1 cellular context compared by ENCODE assay signal in genomic region chr17:74763565-74764387, GRCh38.
TF ChIP-seq lines count a peak whose summit lies in the region.

No MANE protein-coding gene starts in this region.

TF ChIP-seq in GM23338, 12 proteins besides CTCF, POLR2A, EP300 and RAD21 (continued from another document):
- TF ChIP-seq, protein P1, sequence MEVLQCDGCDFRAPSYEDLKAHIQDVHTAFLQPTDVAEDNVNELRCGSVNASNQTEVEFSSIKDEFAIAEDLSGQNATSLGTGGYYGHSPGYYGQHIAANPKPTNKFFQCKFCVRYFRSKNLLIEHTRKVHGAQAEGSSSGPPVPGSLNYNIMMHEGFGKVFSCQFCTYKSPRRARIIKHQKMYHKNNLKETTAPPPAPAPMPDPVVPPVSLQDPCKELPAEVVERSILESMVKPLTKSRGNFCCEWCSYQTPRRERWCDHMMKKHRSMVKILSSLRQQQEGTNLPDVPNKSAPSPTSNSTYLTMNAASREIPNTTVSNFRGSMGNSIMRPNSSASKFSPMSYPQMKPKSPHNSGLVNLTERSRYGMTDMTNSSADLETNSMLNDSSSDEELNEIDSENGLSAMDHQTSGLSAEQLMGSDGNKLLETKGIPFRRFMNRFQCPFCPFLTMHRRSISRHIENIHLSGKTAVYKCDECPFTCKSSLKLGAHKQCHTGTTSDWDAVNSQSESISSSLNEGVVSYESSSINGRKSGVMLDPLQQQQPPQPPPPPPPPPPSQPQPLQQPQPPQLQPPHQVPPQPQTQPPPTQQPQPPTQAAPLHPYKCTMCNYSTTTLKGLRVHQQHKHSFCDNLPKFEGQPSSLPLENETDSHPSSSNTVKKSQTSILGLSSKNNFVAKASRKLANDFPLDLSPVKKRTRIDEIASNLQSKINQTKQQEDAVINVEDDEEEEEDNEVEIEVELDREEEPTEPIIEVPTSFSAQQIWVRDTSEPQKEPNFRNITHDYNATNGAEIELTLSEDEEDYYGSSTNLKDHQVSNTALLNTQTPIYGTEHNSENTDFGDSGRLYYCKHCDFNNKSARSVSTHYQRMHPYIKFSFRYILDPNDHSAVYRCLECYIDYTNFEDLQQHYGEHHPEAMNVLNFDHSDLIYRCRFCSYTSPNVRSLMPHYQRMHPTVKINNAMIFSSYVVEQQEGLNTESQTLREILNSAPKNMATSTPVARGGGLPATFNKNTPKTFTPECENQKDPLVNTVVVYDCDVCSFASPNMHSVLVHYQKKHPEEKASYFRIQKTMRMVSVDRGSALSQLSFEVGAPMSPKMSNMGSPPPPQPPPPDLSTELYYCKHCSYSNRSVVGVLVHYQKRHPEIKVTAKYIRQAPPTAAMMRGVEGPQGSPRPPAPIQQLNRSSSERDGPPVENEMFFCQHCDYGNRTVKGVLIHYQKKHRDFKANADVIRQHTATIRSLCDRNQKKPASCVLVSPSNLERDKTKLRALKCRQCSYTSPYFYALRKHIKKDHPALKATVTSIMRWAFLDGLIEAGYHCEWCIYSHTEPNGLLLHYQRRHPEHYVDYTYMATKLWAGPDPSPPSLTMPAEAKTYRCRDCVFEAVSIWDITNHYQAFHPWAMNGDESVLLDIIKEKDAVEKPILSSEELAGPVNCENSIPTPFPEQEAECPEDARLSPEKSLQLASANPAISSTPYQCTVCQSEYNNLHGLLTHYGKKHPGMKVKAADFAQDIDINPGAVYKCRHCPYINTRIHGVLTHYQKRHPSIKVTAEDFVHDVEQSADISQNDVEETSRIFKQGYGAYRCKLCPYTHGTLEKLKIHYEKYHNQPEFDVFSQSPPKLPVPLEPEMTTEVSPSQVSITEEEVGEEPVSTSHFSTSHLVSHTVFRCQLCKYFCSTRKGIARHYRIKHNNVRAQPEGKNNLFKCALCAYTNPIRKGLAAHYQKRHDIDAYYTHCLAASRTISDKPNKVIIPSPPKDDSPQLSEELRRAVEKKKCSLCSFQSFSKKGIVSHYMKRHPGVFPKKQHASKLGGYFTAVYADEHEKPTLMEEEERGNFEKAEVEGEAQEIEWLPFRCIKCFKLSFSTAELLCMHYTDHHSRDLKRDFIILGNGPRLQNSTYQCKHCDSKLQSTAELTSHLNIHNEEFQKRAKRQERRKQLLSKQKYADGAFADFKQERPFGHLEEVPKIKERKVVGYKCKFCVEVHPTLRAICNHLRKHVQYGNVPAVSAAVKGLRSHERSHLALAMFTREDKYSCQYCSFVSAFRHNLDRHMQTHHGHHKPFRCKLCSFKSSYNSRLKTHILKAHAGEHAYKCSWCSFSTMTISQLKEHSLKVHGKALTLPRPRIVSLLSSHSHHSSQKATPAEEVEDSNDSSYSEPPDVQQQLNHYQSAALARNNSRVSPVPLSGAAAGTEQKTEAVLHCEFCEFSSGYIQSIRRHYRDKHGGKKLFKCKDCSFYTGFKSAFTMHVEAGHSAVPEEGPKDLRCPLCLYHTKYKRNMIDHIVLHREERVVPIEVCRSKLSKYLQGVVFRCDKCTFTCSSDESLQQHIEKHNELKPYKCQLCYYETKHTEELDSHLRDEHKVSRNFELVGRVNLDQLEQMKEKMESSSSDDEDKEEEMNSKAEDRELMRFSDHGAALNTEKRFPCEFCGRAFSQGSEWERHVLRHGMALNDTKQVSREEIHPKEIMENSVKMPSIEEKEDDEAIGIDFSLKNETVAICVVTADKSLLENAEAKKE (CRISPR knock-in tag; IDR thresholded peaks at IDR 0.05): no peak
- no peak for TF ChIP-seq POLR2AphosphoS5 (IDR thresholded peaks at IDR 0.05; ENCODE audit: low read depth)
- TF ChIP-seq ZNF331 (CRISPR knock-in tag; IDR thresholded peaks at IDR 0.05; ENCODE audit: low read depth): no peak
- TF ChIP-seq CREB1 (CRISPR knock-in tag; IDR thresholded peaks at IDR 0.05; ENCODE audit: low read depth): no peak
- TF ChIP-seq NANOG (IDR thresholded peaks at IDR 0.05; ENCODE audit: borderline replicate concordance): no peak
- TF ChIP-seq, protein P2, sequence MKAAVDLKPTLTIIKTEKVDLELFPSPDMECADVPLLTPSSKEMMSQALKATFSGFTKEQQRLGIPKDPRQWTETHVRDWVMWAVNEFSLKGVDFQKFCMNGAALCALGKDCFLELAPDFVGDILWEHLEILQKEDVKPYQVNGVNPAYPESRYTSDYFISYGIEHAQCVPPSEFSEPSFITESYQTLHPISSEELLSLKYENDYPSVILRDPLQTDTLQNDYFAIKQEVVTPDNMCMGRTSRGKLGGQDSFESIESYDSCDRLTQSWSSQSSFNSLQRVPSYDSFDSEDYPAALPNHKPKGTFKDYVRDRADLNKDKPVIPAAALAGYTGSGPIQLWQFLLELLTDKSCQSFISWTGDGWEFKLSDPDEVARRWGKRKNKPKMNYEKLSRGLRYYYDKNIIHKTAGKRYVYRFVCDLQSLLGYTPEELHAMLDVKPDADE (IDR thresholded peaks at IDR 0.05): no peak
